Comparison of ENCODE assay signal across 1 cellular context in the genomic region with DNA sequence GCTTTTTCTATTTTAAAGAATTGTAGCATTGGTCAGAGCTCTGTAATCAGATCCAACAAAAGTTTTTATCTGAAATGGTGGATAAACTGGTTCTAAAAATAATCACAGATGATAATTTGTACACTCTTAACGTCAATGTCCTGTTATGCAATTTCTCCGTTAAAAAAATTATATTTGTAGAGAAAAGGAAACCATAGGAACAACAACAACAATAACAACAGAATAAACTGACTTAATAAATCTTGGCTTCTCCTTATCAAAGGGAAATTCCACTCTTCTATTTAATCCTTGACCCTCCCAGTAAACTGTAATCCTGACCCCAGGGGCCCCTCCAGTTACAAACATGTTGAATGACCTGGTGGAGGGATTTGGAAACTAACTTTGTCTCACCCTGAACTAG.
TF ChIP-seq lines count a peak whose summit lies in the region.

No MANE protein-coding gene starts in this region.

TF ChIP-seq in IMR-90, 13 proteins besides CTCF, POLR2A, EP300 and RAD21 (continued from another document):
- TF ChIP-seq, protein P1, sequence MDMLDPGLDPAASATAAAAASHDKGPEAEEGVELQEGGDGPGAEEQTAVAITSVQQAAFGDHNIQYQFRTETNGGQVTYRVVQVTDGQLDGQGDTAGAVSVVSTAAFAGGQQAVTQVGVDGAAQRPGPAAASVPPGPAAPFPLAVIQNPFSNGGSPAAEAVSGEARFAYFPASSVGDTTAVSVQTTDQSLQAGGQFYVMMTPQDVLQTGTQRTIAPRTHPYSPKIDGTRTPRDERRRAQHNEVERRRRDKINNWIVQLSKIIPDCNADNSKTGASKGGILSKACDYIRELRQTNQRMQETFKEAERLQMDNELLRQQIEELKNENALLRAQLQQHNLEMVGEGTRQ (IDR thresholded peaks at IDR 0.05; ENCODE audit: low read depth, low read length), result no peak
- TF ChIP-seq MAFK (IDR thresholded peaks at IDR 0.05; ENCODE audit: low read depth, low read length) (no peak), NFE2L2 (IDR thresholded peaks at IDR 0.05; ENCODE audit: low read depth, low read length) (no peak), CEBPB (IDR thresholded peaks at IDR 0.05; ENCODE audit: low read depth, low read length) (no peak), MAZ (IDR thresholded peaks at IDR 0.05; ENCODE audit: borderline replicate concordance, low read depth, low read length) (no peak), RFX5 (IDR thresholded peaks at IDR 0.05; ENCODE audit: low read depth, low read length) (no peak)
